ENCODE assay signal across 19 cellular contexts in genomic region chr13:39784347-39784746, GRCh38.
A peak's percentile ranks its signal among the peaks of the same experiment; 100 is the strongest.
DNase-seq lines count a peak whose midpoint lies in the region; ATAC-seq and TF ChIP-seq lines count a peak whose summit lies in the region.
"Had no signal": no experiment of that assay in that cellular context is flagged by ENCODE, and none has a peak within 500 bp of the region (broad histone marks: within the 10 kb centered on the region; RNA-seq: fewer than 3 reads in every experiment).

No MANE protein-coding gene starts in this region.

- H3K9me3 ChIP-seq in mammary epithelial cell (replicated peaks; ENCODE audit: insufficient read depth, low read length) = peaks cover 5% of the 10 kb centered on the region
- H3K9me3 ChIP-seq in aorta (ENCODE audit: control insufficient read depth, low read length) = peaks cover under 1% of the 10 kb centered on the region

- H3K36me3 Mint-ChIP-seq in MCF 10A (ENCODE audit: insufficient read depth, unreplicated experiment) = no peaks in the 10 kb centered on the region
- H3K36me3 Mint-ChIP-seq in T-cell = peaks cover 5% of the 10 kb centered on the region

- no peaks in the 10 kb centered on the region for H3K27me3 Mint-ChIP-seq in MCF 10A (ENCODE audit: insufficient read depth, unreplicated experiment)
- H3K27me3 Mint-ChIP-seq in T-cell = peaks cover 0 to 3% of the 10 kb centered on the region in 2 donors

- no peaks in the 10 kb centered on the region for H3K79me2 ChIP-seq in mammary epithelial cell (ENCODE audit: insufficient read depth, low read length)

- H3K4me1 Mint-ChIP-seq in MCF 10A (ENCODE audit: insufficient read depth, unreplicated experiment) = peaks cover 6% of the 10 kb centered on the region
- H3K4me1 Mint-ChIP-seq in T-cell = peaks cover 4 to 12% (median 12%) of the 10 kb centered on the region in 3 donors

- H3K36me3 ChIP-seq in mammary epithelial cell (ENCODE audit: insufficient read depth, low read length) (no peaks in the 10 kb centered on the region), aorta (ENCODE audit: control insufficient read depth in 1 of 2, insufficient read depth in 2 of 2, low read length in 1 of 2) (no peaks in the 10 kb centered on the region)

- BruUV-seq in MCF 10A (replicated peaks; lab: Mats Ljungman, UMichigan) (no TSS peak), mammary epithelial cell (replicated peaks; lab: Mats Ljungman, UMichigan) (no TSS peak)

- H2AFZ ChIP-seq in mammary epithelial cell (ENCODE audit: low read depth, low read length) = no peak overlapping the region

- dilution Hi-C loops in mammary epithelial cell (cut with HindIII; ENCODE audit: low sequenced_read_pairs) = no loop called here

- H3K4me1 ChIP-seq in mammary epithelial cell (ENCODE audit: insufficient read depth, low read length) (no peaks in the 10 kb centered on the region), aorta (ENCODE audit: control insufficient read depth in 1 of 2, insufficient read depth in 2 of 2, low read length in 2 of 2) (no peaks in the 10 kb centered on the region)

- H3K4me3 Mint-ChIP-seq in MCF 10A (ENCODE audit: unreplicated experiment) = no peak overlapping the region
- H3K4me3 Mint-ChIP-seq in T-cell = no peak overlapping the region
- H3K4me3 Mint-ChIP-seq: CD4-positive, alpha-beta memory T cell had no signal

- H3K27ac ChIP-seq in mammary epithelial cell (ENCODE audit: insufficient read depth, low read depth, low read length) (no peak overlapping the region), aorta (ENCODE audit: low read depth in 1 of 2, low read length in 2 of 2) (no peak overlapping the region)
- H3K27ac ChIP-seq: 22Rv1 had no signal

- no peaks in the 10 kb centered on the region for H4K20me1 ChIP-seq in mammary epithelial cell (ENCODE audit: insufficient read depth, low read length)

- CTCF ChIA-PET in MCF 10A (lab: Yijun Ruan, JAX) = interaction anchor here (0.6 to 4.2 kb wide), 10 partner anchors 18 to 1276 kb away, joined by 3 to 50 read pairs (median 4); no protein-coding TSS in a partner anchor
- CTCF ChIA-PET in mammary epithelial cell (lab: Charles Lee; ENCODE audit: low non-redundant PET) = interaction anchor here (0.7 kb wide), 1 partner anchor 516 kb away, joined by 3 read pairs; no protein-coding TSS in a partner anchor
- CTCF ChIA-PET in T-cell (lab: Charles Lee) = no interaction called here

- POLR2A ChIA-PET in MCF 10A (lab: Yijun Ruan, JAX) = interaction anchor here (0.7 to 2.6 kb wide), 5 partner anchors 276 to 898 kb away, joined by 3 to 10 read pairs (median 4); no protein-coding TSS in a partner anchor
- POLR2A ChIA-PET in T-cell (lab: Charles Lee) = no interaction called here

- in situ Hi-C loops in mammary epithelial cell (cut with MboI; ENCODE audit: low sequenced_read_pairs in 2 of 2) = loop anchor here (10.0 to 25.0 kb wide), 2 partner anchors 900 to 903 kb away; no protein-coding TSS in a partner anchor

- H3K27ac Mint-ChIP-seq in MCF 10A (ENCODE audit: low read depth, unreplicated experiment) (peak overlapping the region; percentile 64), T-cell (no peak overlapping the region)

- H3K4me3 ChIP-seq in mammary epithelial cell (replicated peaks in 1 of 3; ENCODE audit: insufficient read depth in 1 of 3, low read depth in 2 of 3, low read length in 3 of 3) = no peak overlapping the region
- H3K4me3 ChIP-seq in choroid plexus epithelial cell (ENCODE audit: low read depth, low read length) = no peak overlapping the region
- no peak overlapping the region for H3K4me3 ChIP-seq in fibroblast of villous mesenchyme (ENCODE audit: low read depth, low read length)
- H3K4me3 ChIP-seq in aorta (ENCODE audit: low read length in 2 of 2) = no peak overlapping the region
- H3K4me3 ChIP-seq: GM12878 had no signal

- ATAC-seq in aorta (ENCODE audit: low FRiP score) = no peak
- ATAC-seq in GM19452 (IDR thresholded peaks at IDR 0.05; ENCODE audit: unreplicated experiment) = no peak
- no peak for ATAC-seq in T-cell (replicated peaks in 1 of 4)
- ATAC-seq: GM12878 had no signal

- DNase-seq in MCF 10A (ENCODE audit: unreplicated experiment) = no peak
- DNase-seq in mammary epithelial cell = no peak
- peak; percentile 87 for DNase-seq in choroid plexus epithelial cell (ENCODE audit: low read depth)
- peak; percentile 69 for DNase-seq in fibroblast of villous mesenchyme (ENCODE audit: low read depth)
- DNase-seq in aorta = no peak
- no peak for DNase-seq in T-cell
- DNase-seq in activated CD4-positive, CD25-positive, alpha-beta regulatory T cell treated with anti-CD3 and anti-CD28 coated beads, Interleukin-2, amount 50 U/mL, for 72 hours = no peak
- DNase-seq: CD4-positive, alpha-beta memory T cell; DMS153; KBM-7; NCI-H1417 treated with DMSO at 0.1 percent for 48 hours; NCI-H187 treated with DMSO at 0.1 percent for 48 hours; NCI-H2227 treated with DMSO at 0.1 percent for 48 hours; NCI-H510A treated with DMSO at 0.1 percent for 48 hours; NCI-H774; Right ventricle myocardium superior had no signal

- peaks cover 8% of the 10 kb centered on the region for H3K9me3 Mint-ChIP-seq in MCF 10A (ENCODE audit: unreplicated experiment)
- H3K9me3 Mint-ChIP-seq in T-cell = peaks cover 5 to 10% (median 6%) of the 10 kb centered on the region in 3 donors

- no peaks in the 10 kb centered on the region for H3K27me3 ChIP-seq in mammary epithelial cell (ENCODE audit: insufficient read depth, low read length)
- H3K27me3 ChIP-seq in aorta (ENCODE audit: control insufficient read depth in 1 of 2, insufficient read depth in 2 of 2, low read length in 1 of 2) = no peaks in the 10 kb centered on the region

- WGBS in mammary epithelial cell (ENCODE audit: low coverage, missing lambda C conversion rate) = 93% methylated on average over 1 of the region's 1 CpG
- 90 to 94% methylated on average over 1 of the region's 1 CpG for WGBS in aorta, 2 donors

- intact Hi-C loops in MCF 10A (cut with micrococcal nuclease) = loop anchor here (5.0 to 10.0 kb wide), 2 partner anchors 280 to 883 kb away; partner anchors contain the start of gene FOXO1
- intact Hi-C loops in mammary epithelial cell (cut with micrococcal nuclease) = loop anchor here (5.0 kb wide), 2 partner anchors 898 to 993 kb away; no protein-coding TSS in a partner anchor
- intact Hi-C loops in aorta (cut with DNase I) = no loop called here

- H3K9ac ChIP-seq in mammary epithelial cell (ENCODE audit: insufficient read depth, low read length) = no peak overlapping the region

- no peak overlapping the region for H3K4me2 ChIP-seq in mammary epithelial cell (ENCODE audit: insufficient read depth, low read depth, low read length)

- no peak for TF ChIP-seq CTCF in MCF 10A (IDR thresholded peaks at IDR 0.05; ENCODE audit: unreplicated experiment)
- TF ChIP-seq CTCF in mammary epithelial cell (conservative IDR thresholded peaks at IDR 0.05 in 1 of 2, IDR thresholded peaks at IDR 0.05 in 1 of 2; ENCODE audit: extremely low read depth in 1 of 2, insufficient read depth in 1 of 2, low read depth in 1 of 2, low read length in 2 of 2) = no peak
- TF ChIP-seq CTCF in choroid plexus epithelial cell (conservative IDR thresholded peaks at IDR 0.05; ENCODE audit: low read depth, low read length) = no peak
- no peak for TF ChIP-seq CTCF in fibroblast of villous mesenchyme (IDR thresholded peaks at IDR 0.05; ENCODE audit: insufficient read depth, low read depth, low read length)

Comparison
In these comparisons a context has a peak if more than half of its experiments do, and no peak if none do; other contexts are left out.
1. DNase-seq: peak in choroid plexus epithelial cell (single experiment) and fibroblast of villous mesenchyme (single experiment); none in MCF 10A (single experiment), mammary epithelial cell (single experiment), aorta (0 of 2), T-cell (0 of 34) and activated CD4-positive, CD25-positive, alpha-beta regulatory T cell treated with anti-CD3 and anti-CD28 coated beads, Interleukin-2, amount 50 U/mL, for 72 hours (single experiment).
2. CTCF ChIA-PET loops: an anchor here in MCF 10A (0.6 to 4.2 kb wide) and mammary epithelial cell (0.7 kb wide); none called in T-cell.
3. intact Hi-C loops: an anchor here in MCF 10A (5.0 to 10.0 kb wide) and mammary epithelial cell (5.0 kb wide); none called in aorta.